Comparison of ENCODE assay signal across 7 cellular contexts in the genomic region with DNA sequence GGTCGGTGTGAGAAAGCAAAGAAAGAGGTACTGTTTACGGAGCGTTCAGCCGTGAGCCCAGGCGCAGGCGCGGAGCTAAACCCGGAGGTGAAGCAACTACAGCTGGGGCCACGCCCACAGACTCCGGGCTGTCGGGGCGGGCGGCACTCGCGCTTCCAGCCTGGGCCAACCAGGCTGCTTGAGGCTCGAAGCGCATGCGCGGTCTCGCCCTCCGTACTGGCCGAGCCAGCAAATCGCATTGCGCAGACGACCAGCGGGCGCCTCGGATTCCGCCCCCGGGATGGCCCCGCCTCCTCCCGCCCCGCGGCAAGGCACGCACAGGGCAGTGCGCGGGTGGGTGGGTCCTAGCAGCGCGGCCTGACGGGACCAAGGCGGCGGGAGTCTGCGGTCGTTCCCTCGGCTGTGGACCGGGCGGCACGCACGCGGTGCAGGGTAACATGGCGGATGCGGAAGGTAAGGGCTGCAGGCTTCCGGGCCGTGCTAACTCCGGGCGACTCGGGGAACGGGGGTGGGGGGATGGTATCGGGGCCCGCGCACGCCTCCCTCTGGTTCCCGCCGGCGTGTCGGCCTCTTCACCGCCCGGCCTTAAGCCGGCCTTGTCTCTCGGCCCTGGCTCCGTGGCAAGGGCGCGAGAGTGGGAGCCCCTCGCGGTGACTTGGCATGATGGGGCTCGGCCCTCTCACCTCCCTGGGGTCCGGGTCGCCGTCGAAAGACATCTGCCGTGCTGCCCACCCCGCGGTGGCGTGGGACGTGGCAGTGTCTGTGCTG.
DNase-seq lines count a peak whose midpoint lies in the region; ATAC-seq and TF ChIP-seq lines count a peak whose summit lies in the region.

A gene (plus strand): TSS at position 336 of the 768 bp plus-strand sequence. CDS start 102 bp downstream, at position 438.

- in situ Hi-C loops in astrocyte of the cerebellum (cut with HindIII; ENCODE audit: low sequenced_read_pairs) = no loop called here

- TF ChIP-seq CTCF in astrocyte of the cerebellum (IDR thresholded peaks at IDR 0.05; ENCODE audit: low read depth, low read length, missing control alignments) (no peak), retinal pigment epithelial cell (conservative IDR thresholded peaks at IDR 0.05; ENCODE audit: low read depth, low read length) (no peak)

- ATAC-seq in GM18505 (IDR thresholded peaks at IDR 0.05; ENCODE audit: unreplicated experiment) (peak; percentile 92), HG02973 (IDR thresholded peaks at IDR 0.05; ENCODE audit: unreplicated experiment) (peak; percentile 86)

- TF ChIP-seq POLR2A in GM18505 (IDR thresholded peaks at IDR 0.05; ENCODE audit: borderline replicate concordance, extremely low read depth, insufficient read depth, insufficient read length) = peak; percentile 64

- H3K4me3 ChIP-seq in astrocyte of the cerebellum (ENCODE audit: low read depth, low read length) (peak within 1 kb of the TSS; percentile 61), retinal pigment epithelial cell (ENCODE audit: low read length) (peak within 1 kb of the TSS; percentile 57)

- DNase-seq in NCI-H2029 (lab: John Stamatoyannopoulos, UW) (peak; percentile 95), T-helper 22 cell (ENCODE audit: low read depth) (peak; percentile 89), astrocyte of the cerebellum (ENCODE audit: low read depth) (peak; percentile 84), hippocampal formation (lab: John Stamatoyannopoulos, UW) (peak; percentile 86 to 90), retinal pigment epithelial cell (ENCODE audit: low read depth) (peak; percentile 73)

Comparison
In these comparisons a context has a peak if more than half of its experiments do, and no peak if none do; other contexts are left out.
1. Peak in every context shown above with its lines: DNase-seq, ATAC-seq and H3K4me3 ChIP-seq.